ENCODE assay signal across 25 cellular contexts in the genomic region with DNA sequence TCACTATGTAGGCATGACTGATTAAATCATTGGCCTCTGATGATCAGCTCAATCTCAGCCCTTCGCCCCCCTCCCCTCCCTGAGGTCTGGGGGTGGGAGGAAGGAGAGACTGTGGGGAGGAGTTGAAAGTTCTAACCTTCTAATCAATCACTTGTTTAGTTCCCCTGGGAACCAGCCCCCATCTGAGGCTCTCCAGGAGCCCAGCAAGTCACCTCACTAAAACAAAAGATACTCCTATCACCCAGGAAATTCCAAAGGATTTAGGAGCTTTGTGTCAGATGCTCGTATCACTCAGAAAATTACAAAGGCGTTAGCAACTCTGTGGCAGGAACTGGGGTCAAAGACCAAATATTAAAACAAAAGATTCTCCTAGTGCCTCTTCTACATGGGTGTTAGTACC.
"Had no signal": no experiment of that assay in that cellular context is flagged by ENCODE, and none has a peak within 500 bp of the region (broad histone marks: within the 10 kb centered on the region; RNA-seq: fewer than 3 reads in every experiment).

No MANE protein-coding gene starts in this region.

- H3K9me3 ChIP-seq: ascending aorta, body of pancreas, MG63 had no signal

- FAIRE-seq: bronchial epithelial cell had no signal

- H3K4me1 ChIP-seq: ascending aorta, body of pancreas had no signal

- H3K36me3 ChIP-seq: ascending aorta, MG63 had no signal

- H3K4me1 Mint-ChIP-seq: activated CD4-positive, alpha-beta T cell treated with anti-CD3 and anti-CD28 coated beads, Interleukin-2, amount 10 ng/mL, durations not matched to agents 24 days and 14 days; activated naive CD8-positive, alpha-beta T cell treated with anti-CD3 and anti-CD28 coated beads, Interleukin-2, amount 50 U/mL, for 24 hours had no signal

- H3K4me3 ChIP-seq: ascending aorta, body of pancreas, MG63 had no signal

- H3K27ac ChIP-seq: ascending aorta, body of pancreas had no signal

- H3K36me3 Mint-ChIP-seq: activated naive CD4-positive, alpha-beta T cell treated with anti-CD3 and anti-CD28 coated beads, Interleukin-2, amount 50 U/mL, for 72 hours had no signal

- H3K9me3 Mint-ChIP-seq: activated B cell treated with CpG ODN at 0.5 μM for 24 hours; activated CD4-positive, alpha-beta T cell treated with anti-CD3 and anti-CD28 coated beads, Interleukin-2, amount 10 ng/mL, durations not matched to agents 24 days and 14 days; activated naive CD4-positive, alpha-beta T cell treated with anti-CD3 and anti-CD28 coated beads, Interleukin-2, amount 50 U/mL, for 72 hours; activated naive CD8-positive, alpha-beta T cell treated with anti-CD3 and anti-CD28 coated beads, Interleukin-2, amount 50 U/mL, for 24 hours; activated T-cell treated with anti-CD3 and anti-CD28 coated beads, Interleukin-2, amount 50 U/mL, for 4 hours had no signal

- H3K27me3 Mint-ChIP-seq: activated B cell treated with CpG ODN at 0.5 μM for 24 hours had no signal

- ATAC-seq: activated naive CD4-positive, alpha-beta T cell treated with anti-CD3 and anti-CD28 coated beads, Interleukin-2, amount 50 U/mL, for 72 hours; activated naive CD8-positive, alpha-beta T cell treated with anti-CD3 and anti-CD28 coated beads, Interleukin-2, amount 50 U/mL, for 24 hours; activated T-cell treated with anti-CD3 and anti-CD28 coated beads, Interleukin-2, amount 50 U/mL, for 4 hours; body of pancreas; T-helper 17 cell had no signal

- H3K4me3 Mint-ChIP-seq: activated B cell treated with CpG ODN at 0.5 μM for 24 hours; activated CD4-positive, alpha-beta T cell treated with anti-CD3 and anti-CD28 coated beads, Interleukin-2, amount 10 ng/mL, durations not matched to agents 24 days and 14 days; activated naive CD8-positive, alpha-beta T cell treated with anti-CD3 and anti-CD28 coated beads, Interleukin-2, amount 50 U/mL, for 24 hours; activated T-cell treated with anti-CD3 and anti-CD28 coated beads, Interleukin-2, amount 50 U/mL, for 4 hours; T-helper 17 cell had no signal

- H3K27ac Mint-ChIP-seq: activated B cell treated with CpG ODN at 0.5 μM for 24 hours; activated CD4-positive, alpha-beta T cell treated with anti-CD3 and anti-CD28 coated beads, Interleukin-2, amount 10 ng/mL, durations not matched to agents 24 days and 14 days; activated naive CD4-positive, alpha-beta T cell treated with anti-CD3 and anti-CD28 coated beads, Interleukin-2, amount 50 U/mL, for 72 hours; activated naive CD8-positive, alpha-beta T cell treated with anti-CD3 and anti-CD28 coated beads, Interleukin-2, amount 50 U/mL, for 24 hours; T-helper 17 cell had no signal

- DNase-seq: activated B cell treated with CpG ODN at 0.5 μM for 24 hours; activated CD4-positive, alpha-beta T cell treated with anti-CD3 and anti-CD28 coated beads for 1 hour; activated CD4-positive, alpha-beta T cell treated with anti-CD3 and anti-CD28 coated beads, Interleukin-2, amount 10 ng/mL, durations not matched to agents 24 days and 14 days; activated CD4-positive, alpha-beta T cell treated with anti-CD3 and anti-CD28 coated beads, Interleukin-2, amount 50 U/mL, for 48 hours; activated naive CD4-positive, alpha-beta T cell treated with Interleukin-2 at 50 U/mL for 16 hours; activated naive CD8-positive, alpha-beta T cell treated with anti-CD3 and anti-CD28 coated beads, Interleukin-2, amount 50 U/mL, for 24 hours; activated T-cell treated with anti-CD3 and anti-CD28 coated beads, Interleukin-2, amount 50 U/mL, for 4 hours; amniotic stem cell; body of pancreas; KG1; MG63; MV-4-11; NCI-H1092 treated with DMSO at 0.1 percent for 48 hours; NCI-H1417 treated with DMSO at 0.1 percent for 48 hours; NCI-H1694; NCI-H2081; NCI-H446 treated with DMSO at 0.1 percent for 48 hours; NCI-H526 treated with DMSO at 0.1 percent for 48 hours; NCI-H82; SIG-M5; T-helper 17 cell; T-helper 9 cell had no signal

- H3K27me3 ChIP-seq: ascending aorta, body of pancreas, MG63 had no signal
